13 cellular contexts compared by ENCODE assay signal in the genomic region with DNA sequence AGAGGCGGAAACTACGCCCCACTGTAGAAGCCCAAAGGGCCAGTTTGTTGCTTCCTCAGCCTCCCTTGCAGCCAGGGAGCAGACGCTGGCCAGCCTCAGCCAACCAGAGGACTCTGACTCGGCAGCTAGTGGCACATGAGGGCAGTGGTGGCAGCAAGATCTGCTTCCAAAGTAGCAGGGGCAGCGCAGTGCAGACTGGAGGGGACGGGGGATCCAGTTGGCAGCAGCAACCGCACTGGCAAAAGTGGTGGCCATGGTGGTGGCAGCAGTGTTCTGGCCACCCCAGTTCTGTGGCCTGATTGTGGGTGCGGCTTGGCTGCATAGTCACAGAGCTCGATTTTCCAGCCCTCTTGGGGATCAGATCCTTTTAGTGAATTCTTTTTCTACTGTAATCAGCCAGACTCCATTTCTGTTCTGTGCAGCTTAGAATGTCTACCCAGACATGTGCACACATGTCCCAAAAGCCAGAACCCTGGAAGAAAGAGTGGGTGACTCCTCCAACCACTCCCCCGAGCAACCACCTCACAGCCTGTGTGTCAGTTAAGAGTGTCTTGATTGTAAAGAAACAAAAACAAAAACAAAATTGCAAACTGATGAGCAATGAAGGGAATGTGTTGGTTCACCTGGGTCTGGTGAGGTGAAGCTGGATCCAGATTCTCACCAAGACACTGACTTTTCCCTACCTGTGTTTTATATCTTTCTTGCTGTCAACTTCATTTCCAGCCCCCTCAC.
"Had no signal": no experiment of that assay in that cellular context is flagged by ENCODE, and none has a peak within 500 bp of the region (broad histone marks: within the 10 kb centered on the region; RNA-seq: fewer than 3 reads in every experiment).

No MANE protein-coding gene starts in this region.

- H3K4me2 ChIP-seq: SK-N-SH had no signal

- H3K27me3 ChIP-seq: adrenal gland, upper lobe of left lung had no signal

- H3K4me1 ChIP-seq: adrenal gland, left ventricle myocardium inferior had no signal

- H3K36me3 ChIP-seq: adrenal gland, heart left ventricle, left ventricle myocardium inferior, upper lobe of left lung had no signal

- FAIRE-seq: frontal cortex had no signal

- H3K9ac ChIP-seq: SK-N-SH had no signal

- H3K27ac ChIP-seq: adrenal gland, heart left ventricle, left ventricle myocardium inferior, upper lobe of left lung had no signal

- H3K9me3 ChIP-seq: adrenal gland, SK-N-SH, upper lobe of left lung had no signal

- ATAC-seq: activated T-helper 17 cell treated with anti-CD3 and anti-CD28 coated beads, Interleukin-2, amount 50 U/mL, for 72 hours; heart left ventricle; stimulated activated effector memory CD8-positive, alpha-beta T cell treated with anti-CD3 and anti-CD28 coated beads, Interleukin-12 subunit alpha, Interleukin-12 subunit beta, amount 100 ng/mL, for 72 hours had no signal

- H3K4me3 ChIP-seq: adrenal gland, heart left ventricle, left ventricle myocardium inferior, upper lobe of left lung had no signal

- DNase-seq: activated CD4-positive, alpha-beta T cell treated with anti-CD3 and anti-CD28 coated beads for 4 hours; activated naive CD4-positive, alpha-beta T cell treated with anti-CD3 and anti-CD28 coated beads, Interleukin-2, amount 10 ng/mL, durations not matched to agents 7 days and 5 days; activated T-cell treated with anti-CD3 and anti-CD28 coated beads for 4 hours; adrenal gland; islet precursor cell; left ventricle myocardium inferior; SK-N-SH; T-helper 1 cell; upper lobe of left lung had no signal
